ENCODE assay signal across 22 cellular contexts in the genomic region with DNA sequence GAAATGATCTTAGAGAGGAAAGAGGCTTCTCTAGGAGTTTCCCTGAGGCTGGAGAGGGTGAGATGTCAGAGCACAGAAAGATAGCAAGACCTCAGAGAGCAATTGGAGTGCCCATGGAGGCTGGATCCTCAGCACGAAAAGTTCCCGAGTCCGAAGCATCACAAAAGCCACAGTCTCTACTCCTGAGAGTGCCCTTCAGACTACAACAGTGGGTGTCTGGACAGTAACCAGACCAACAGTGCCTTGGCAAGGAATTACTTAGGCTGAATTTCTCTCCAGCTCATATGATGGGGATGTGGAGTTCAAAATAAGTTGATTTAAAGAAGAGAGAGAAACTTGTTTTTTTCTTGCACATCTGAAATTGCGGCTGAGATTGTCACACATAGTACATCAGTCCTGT.
"Had no signal": no experiment of that assay in that cellular context is flagged by ENCODE, and none has a peak within 500 bp of the region (broad histone marks: within the 10 kb centered on the region; RNA-seq: fewer than 3 reads in every experiment).

No MANE protein-coding gene starts in this region.

- H2AFZ ChIP-seq: parathyroid adenoma had no signal

- FAIRE-seq: keratinocyte, TTC549 had no signal

- H3K4me3 Mint-ChIP-seq: activated naive CD4-positive, alpha-beta T cell treated with anti-CD3 and anti-CD28 coated beads for 36 hours; endodermal cell; natural killer cell; T-helper 2 cell treated with Interferon-gamma antibody and Interleukin-4, amounts not matched to agents 5 μg/mL and 100 μg/mL, for 36 hours had no signal

- H3K27me3 ChIP-seq: body of pancreas, colonic mucosa, neutrophil, thyroid gland had no signal

- H3K36me3 Mint-ChIP-seq: natural killer cell had no signal

- H3K9me3 ChIP-seq: body of pancreas, colonic mucosa, mucosa of descending colon, neutrophil, thyroid gland had no signal

- H3K4me1 ChIP-seq: body of pancreas, colonic mucosa, foreskin keratinocyte, parathyroid adenoma, thyroid gland had no signal

- H3K9ac ChIP-seq: parathyroid adenoma had no signal

- DNase-seq: activated CD4-positive, alpha-beta T cell treated with anti-CD3 and anti-CD28 coated beads, Interleukin-2, amount 50 U/mL, for 48 hours; activated naive CD4-positive, alpha-beta T cell treated with anti-CD3 and anti-CD28 coated beads for 36 hours; body of pancreas; colonic mucosa; endodermal cell; foreskin keratinocyte; mammary epithelial cell; mucosa of descending colon; natural killer cell; stimulated activated CD4-positive, alpha-beta T cell treated with anti-CD3 and anti-CD28 coated beads, Interleukin-12 subunit alpha, Interleukin-12 subunit beta, amount 100 ng/mL, for 4 hours; stimulated activated CD4-positive, alpha-beta T cell treated with anti-CD3 and anti-CD28 coated beads, Interleukin-1b, Interleukin-23, amount 100 ng/mL, for 48 hours; stimulated activated CD8-positive, alpha-beta memory T cell treated with anti-CD3 and anti-CD28 coated beads, Interleukin-4, amount 100 ng/mL, for 48 hours; stimulated activated naive CD4-positive, alpha-beta T cell; SW 1271; thyroid gland had no signal

- H3K79me2 ChIP-seq: parathyroid adenoma had no signal

- H3K27ac ChIP-seq: body of pancreas, colonic mucosa, epithelial cell of prostate, foreskin keratinocyte, neutrophil, parathyroid adenoma, thyroid gland had no signal

- H3K4me3 ChIP-seq: body of pancreas, colonic mucosa, mucosa of descending colon, thyroid gland had no signal

- H3K27ac Mint-ChIP-seq: activated naive CD4-positive, alpha-beta T cell treated with anti-CD3 and anti-CD28 coated beads for 36 hours; activated T-helper 2 cell treated with anti-CD3 and anti-CD28 coated beads, Interferon-gamma antibody, Interleukin-2, Interleukin-4, amounts not matched to agents 10 μg/mL and 5 μg/mL and 100 μg/mL, durations not matched to agents 14 hours and 24 hours and 36 hours; endodermal cell; natural killer cell; T-helper 2 cell treated with Interferon-gamma antibody and Interleukin-4, amounts not matched to agents 5 μg/mL and 100 μg/mL, for 36 hours had no signal

- H3K36me3 ChIP-seq: colonic mucosa, neutrophil, thyroid gland had no signal

- H3K9me3 Mint-ChIP-seq: activated naive CD4-positive, alpha-beta T cell treated with anti-CD3 and anti-CD28 coated beads for 36 hours; activated T-helper 2 cell treated with anti-CD3 and anti-CD28 coated beads, Interferon-gamma antibody, Interleukin-2, Interleukin-4, amounts not matched to agents 10 μg/mL and 5 μg/mL and 100 μg/mL, durations not matched to agents 14 hours and 24 hours and 36 hours; endodermal cell; natural killer cell; T-helper 2 cell treated with Interferon-gamma antibody and Interleukin-4, amounts not matched to agents 5 μg/mL and 100 μg/mL, for 36 hours had no signal

- ATAC-seq: body of pancreas, foreskin keratinocyte, mucosa of descending colon, natural killer cell had no signal
